ENCODE assay signal across 9 cellular contexts in genomic region chr15:41620536-41621199, GRCh38. TPM values are rescaled to one million over a fixed set of nuclear protein-coding genes. Genes with fewer than 3 reads are reported as not detected.
DNase-seq lines count a peak whose midpoint lies in the region; ATAC-seq and TF ChIP-seq lines count a peak whose summit lies in the region.
"Had no signal": no experiment of that assay in that cellular context is flagged by ENCODE, and none has a peak within 500 bp of the region (broad histone marks: within the 10 kb centered on the region; RNA-seq: fewer than 3 reads in every experiment).

No MANE protein-coding gene starts in this region.

- peak overlapping the region; percentile 80 for H2AFZ ChIP-seq in Loucy (ENCODE audit: low read length)

- peaks cover 29% of the 10 kb centered on the region for H3K79me2 ChIP-seq in Loucy (ENCODE audit: insufficient read depth, low read length)

- H3K4me1 ChIP-seq in Loucy (ENCODE audit: insufficient read depth, low read length, poor library complexity, severe bottlenecking) (peaks cover 25% of the 10 kb centered on the region), mesodermal cell (ENCODE audit: control insufficient read depth, insufficient read depth, low read length, poor library complexity, severe bottlenecking) (no peaks in the 10 kb centered on the region)

- peak overlapping the region; percentile 97 for H3K4me2 ChIP-seq in Loucy (ENCODE audit: low read depth, low read length, poor library complexity, severe bottlenecking)

- ATAC-seq in HG03378 (IDR thresholded peaks at IDR 0.05; ENCODE audit: unreplicated experiment) (no peak), GM19328 (IDR thresholded peaks at IDR 0.05; ENCODE audit: unreplicated experiment) (no peak)
- ATAC-seq: K562 had no signal

- H3K36me3 ChIP-seq in Loucy (ENCODE audit: insufficient read depth, low read length) (no peaks in the 10 kb centered on the region), mesodermal cell (ENCODE audit: control insufficient read depth, insufficient read depth, low read length) (no peaks in the 10 kb centered on the region)

- H4K20me1 ChIP-seq in Loucy (ENCODE audit: insufficient read depth, low read length, poor library complexity, severe bottlenecking) = peaks cover 10% of the 10 kb centered on the region

- no peaks in the 10 kb centered on the region for H3K27me3 ChIP-seq in Loucy (ENCODE audit: insufficient read depth, low read length, poor library complexity, severe bottlenecking)

- H3K4me3 ChIP-seq in Loucy (ENCODE audit: low read length, poor library complexity, severe bottlenecking) (peak overlapping the region; percentile 85), cardiac fibroblast (replicated peaks in 1 of 2; ENCODE audit: low read depth in 2 of 2, low read length in 2 of 2) (peak overlapping the region; percentile 59 to 61), mesodermal cell (ENCODE audit: extremely low read depth, insufficient read depth, low read length, poor library complexity, severe bottlenecking) (peak overlapping the region; percentile 52)
- H3K4me3 ChIP-seq: K562 had no signal

- H3K27ac ChIP-seq in mesodermal cell (ENCODE audit: low read depth, low read length, severe bottlenecking) = no peak overlapping the region

- peak overlapping the region; percentile 87 for H3K9ac ChIP-seq in Loucy (ENCODE audit: low read depth, low read length, poor library complexity, severe bottlenecking)

- TF ChIP-seq CTCF in Loucy (conservative IDR thresholded peaks at IDR 0.05; ENCODE audit: low read length) = no peak
- TF ChIP-seq CTCF in cardiac fibroblast (IDR thresholded peaks at IDR 0.05; ENCODE audit: low read depth, low read length) = no peak

- WGBS in mesodermal cell (ENCODE audit: insufficient coverage in 2 of 2), 2 experiments = 0% methylated on average over 6 to 8 of the region's 18 CpGs

- peak; percentile 35 for DNase-seq in DMS114 treated with DMSO at 0.1 percent for 48 hours (lab: John Stamatoyannopoulos, UW; ENCODE audit: unreplicated experiment)
- DNase-seq in cardiac fibroblast (ENCODE audit: low read depth in 2 of 2) = no peak
- DNase-seq in KG1 (lab: John Stamatoyannopoulos, UW) = no peak
- no peak for DNase-seq in RPMI8226

- H3K9me2 ChIP-seq in Loucy (replicated peaks; ENCODE audit: low read depth, low read length) = no peaks in the 10 kb centered on the region

- H3K9me3 ChIP-seq in Loucy (ENCODE audit: insufficient read depth, low read depth, low read length) (no peaks in the 10 kb centered on the region), mesodermal cell (ENCODE audit: control insufficient read depth, low read length) (peaks cover 11% of the 10 kb centered on the region)

- H3F3A ChIP-seq in Loucy (ENCODE audit: low read depth) = no peaks in the 10 kb centered on the region; the same call in 1 of the 2 replicates

RNA-seq across cellular contexts. Expression of gene MGA, which starts 39.5 kb away (rescaled TPM):
- 15.6 TPM for polyA plus RNA-seq in mesodermal cell (2013, experiment 1 of 2)
- polyA plus RNA-seq in mesodermal cell (2013, experiment 2 of 2) = 12.7 TPM
